ENCODE assay signal across 10 cellular contexts in genomic region chrX:43881410-43882293, GRCh38. TPM values are rescaled to one million over a fixed set of nuclear protein-coding genes. Genes with fewer than 3 reads are reported as not detected.
DNase-seq lines count a peak whose midpoint lies in the region; ATAC-seq and TF ChIP-seq lines count a peak whose summit lies in the region.
"Had no signal": no experiment of that assay in that cellular context is flagged by ENCODE, and none has a peak within 500 bp of the region (broad histone marks: within the 10 kb centered on the region; RNA-seq: fewer than 3 reads in every experiment).

No MANE protein-coding gene starts in this region.

- peak overlapping the region in 4 of 5 donors; percentile 22 to 44 (median 36) for H3K9ac ChIP-seq in subcutaneous abdominal adipose tissue (ENCODE audit: low read length in 5 of 5)

- peak overlapping the region; percentile 64 for H3K27ac ChIP-seq in lower lobe of right lung
- peak overlapping the region; percentile 83 for H3K27ac ChIP-seq in subcutaneous abdominal adipose tissue (ENCODE audit: low read depth, low read length)

- no peaks in the 10 kb centered on the region for H3K4me1 ChIP-seq in lower lobe of right lung
- peaks cover 0 to 32% (median 8%) of the 10 kb centered on the region in 5 donors for H3K4me1 ChIP-seq in subcutaneous abdominal adipose tissue (ENCODE audit: control insufficient read depth in 5 of 5, insufficient read depth in 5 of 5, low read length in 5 of 5)

- peak; percentile 11 for DNase-seq in HuH-7 (ENCODE audit: low spot score)
- DNase-seq in epithelial cell of proximal tubule (ENCODE audit: low read depth), result no peak
- DNase-seq in lower lobe of right lung, result no peak
- no peak for DNase-seq in NAMALWA (ENCODE audit: low spot score)
- no peak for DNase-seq in NCI-H1105 treated with DMSO at 0.1 percent for 48 hours (lab: John Stamatoyannopoulos, UW)
- DNase-seq: NK-92 treated with Interleukin-12 subunit alpha and Interleukin-12 subunit beta, amount 100 ng/mL, for 24 hours had no signal

- H3K4me3 ChIP-seq in epithelial cell of proximal tubule (ENCODE audit: low read depth, low read length), result peak overlapping the region; percentile 55
- H3K4me3 ChIP-seq in lower lobe of right lung, result peak overlapping the region; percentile 46
- peak overlapping the region; percentile 49 to 69 (median 64) for H3K4me3 ChIP-seq in subcutaneous abdominal adipose tissue (ENCODE audit: low read depth in 1 of 5, low read length in 5 of 5)

- TF ChIP-seq CTCF in epithelial cell of proximal tubule (conservative IDR thresholded peaks at IDR 0.05; ENCODE audit: low read depth, low read length) (no peak), lower lobe of right lung (IDR thresholded peaks at IDR 0.05) (no peak)

- H3K9me3 ChIP-seq in lower lobe of right lung (no peaks in the 10 kb centered on the region), subcutaneous abdominal adipose tissue (ENCODE audit: control insufficient read depth in 5 of 5, low read length in 5 of 5) (no peaks in the 10 kb centered on the region)

- ATAC-seq in lower lobe of right lung (peak; percentile 29 to 31), GM21576 (IDR thresholded peaks at IDR 0.05; ENCODE audit: unreplicated experiment) (no peak), GM21717 (IDR thresholded peaks at IDR 0.05; ENCODE audit: unreplicated experiment) (no peak)

- no peaks in the 10 kb centered on the region for H3K36me3 ChIP-seq in lower lobe of right lung
- no peaks in the 10 kb centered on the region for H3K36me3 ChIP-seq in subcutaneous abdominal adipose tissue (ENCODE audit: control insufficient read depth in 5 of 5, insufficient read depth in 5 of 5, low read length in 5 of 5)

- intact Hi-C loops in lower lobe of right lung (cut with DNase I), result no loop called here

- H3K27me3 ChIP-seq in lower lobe of right lung (ENCODE audit: low read depth), result no peaks in the 10 kb centered on the region
- H3K27me3 ChIP-seq in subcutaneous abdominal adipose tissue (ENCODE audit: control insufficient read depth in 5 of 5, insufficient read depth in 4 of 5, low read length in 5 of 5), result peaks cover 2 to 30% (median 9%) of the 10 kb centered on the region in 5 donors

RNA-seq across cellular contexts. Expression of gene MAOB, which starts 0.6 kb away (rescaled TPM):
- 0.14 and 1.9 TPM in 2 replicates for total RNA-seq in epithelial cell of proximal tubule
- 23.4 TPM for total RNA-seq in lower lobe of right lung
- total RNA-seq: dermis blood vessel endothelial cell had no signal

Comparison
In these comparisons a context has a peak if more than half of its experiments do, and no peak if none do; other contexts are left out.
1. ATAC-seq: peak in lower lobe of right lung (2 of 2); none in GM21576 (single experiment) and GM21717 (single experiment).
2. Peak in every context shown above with its lines, with median percentiles within 50 percentile points of each other: H3K4me3 ChIP-seq.